Comparison of ENCODE assay signal across 8 cellular contexts in genomic region chr1:7784492-7785071, GRCh38. TPM values are rescaled to one million over a fixed set of nuclear protein-coding genes. Genes with fewer than 3 reads are reported as not detected.
DNase-seq lines count a peak whose midpoint lies in the region; ATAC-seq, FAIRE-seq and TF ChIP-seq lines count a peak whose summit lies in the region.

No MANE protein-coding gene starts in this region.

- H3K36me3 ChIP-seq in bronchial epithelial cell (ENCODE audit: control insufficient read depth, insufficient read depth, low read length) (no peaks in the 10 kb centered on the region), liver (ENCODE audit: control insufficient read depth in 4 of 4, insufficient read depth in 3 of 4, low read depth in 1 of 4, low read length in 3 of 4) (peaks cover 3 to 29% (median 28%) of the 10 kb centered on the region in 4 donors), thymus (ENCODE audit: control insufficient read depth, insufficient read depth) (peaks cover 7% of the 10 kb centered on the region)

- TF ChIP-seq RAD21 in liver (IDR thresholded peaks at IDR 0.05), result no peak

- H3K9me3 ChIP-seq in liver (ENCODE audit: control insufficient read depth in 4 of 4, low read length in 3 of 4), result no peaks in the 10 kb centered on the region
- no peaks in the 10 kb centered on the region for H3K9me3 ChIP-seq in thymus (ENCODE audit: control insufficient read depth)

- H3K4me3 Mint-ChIP-seq in activated CD4-positive, alpha-beta T cell treated with anti-CD3 and anti-CD28 coated beads, Interleukin-2, amount 10 ng/mL, durations not matched to agents 7 days and 5 days, result peak overlapping the region; percentile 57

- POLR2A ChIA-PET in activated CD4-positive, alpha-beta T cell treated with anti-CD3 and anti-CD28 coated beads, Interleukin-2, amount 10 ng/mL, durations not matched to agents 7 days and 5 days (lab: Charles Lee), result no interaction called here

- H3K4me3 ChIP-seq in bronchial epithelial cell (ENCODE audit: low read depth, low read length) (peak overlapping the region; percentile 47), liver (ENCODE audit: low read depth in 1 of 3, low read length in 3 of 3) (peak overlapping the region; percentile 43 to 75 (median 52)), thymus (ENCODE audit: low read length) (peak overlapping the region; percentile 83)

- TF ChIP-seq CTCF in bronchial epithelial cell (IDR thresholded peaks at IDR 0.05; ENCODE audit: insufficient read depth, low read length, severe bottlenecking) (no peak), liver (IDR thresholded peaks at IDR 0.05; ENCODE audit: low read depth, low read length, missing input control) (no peak)

- peaks cover 29% of the 10 kb centered on the region for H3K4me1 Mint-ChIP-seq in activated CD4-positive, alpha-beta T cell treated with anti-CD3 and anti-CD28 coated beads, Interleukin-2, amount 10 ng/mL, durations not matched to agents 7 days and 5 days

- H3K27me3 ChIP-seq in bronchial epithelial cell (ENCODE audit: control insufficient read depth, insufficient read depth, low read length) (no peaks in the 10 kb centered on the region), liver (ENCODE audit: control insufficient read depth in 4 of 4, insufficient read depth in 4 of 4, low read length in 3 of 4) (no peaks in the 10 kb centered on the region), thymus (ENCODE audit: control insufficient read depth, insufficient read depth) (peaks cover 2% of the 10 kb centered on the region)

- no peak for ATAC-seq in HG03457 (IDR thresholded peaks at IDR 0.05; ENCODE audit: unreplicated experiment)

- H3K27me3 Mint-ChIP-seq in activated CD4-positive, alpha-beta T cell treated with anti-CD3 and anti-CD28 coated beads, Interleukin-2, amount 10 ng/mL, durations not matched to agents 7 days and 5 days, result peaks cover 3% of the 10 kb centered on the region

- peak overlapping the region; percentile 59 to 77 for H3K9ac ChIP-seq in liver (ENCODE audit: low read depth in 1 of 2, low read length in 2 of 2)

- H3K4me1 ChIP-seq in liver (ENCODE audit: control insufficient read depth in 4 of 4, insufficient read depth in 4 of 4, low read length in 3 of 4) (peaks cover 0 to 42% (median 31%) of the 10 kb centered on the region in 4 donors), thymus (ENCODE audit: control insufficient read depth, insufficient read depth, low read length) (peaks cover 3% of the 10 kb centered on the region)

- H3K27ac ChIP-seq in liver (ENCODE audit: low read depth in 1 of 2, low read length in 2 of 2), result peak overlapping the region; percentile 77 to 86
- H3K27ac ChIP-seq in thymus (ENCODE audit: low read depth), result no peak overlapping the region

- no peak for FAIRE-seq in bronchial epithelial cell (lab: Jason Lieb, UNC)

- 19% methylated on average over 52 of the region's 52 CpGs for WGBS in liver
- WGBS in thymus, result 59% methylated on average over 52 of the region's 52 CpGs

- peaks cover 9% of the 10 kb centered on the region for H3K36me3 Mint-ChIP-seq in activated CD4-positive, alpha-beta T cell treated with anti-CD3 and anti-CD28 coated beads, Interleukin-2, amount 10 ng/mL, durations not matched to agents 7 days and 5 days (ENCODE audit: low read depth)

- H3K9me3 Mint-ChIP-seq in activated CD4-positive, alpha-beta T cell treated with anti-CD3 and anti-CD28 coated beads, Interleukin-2, amount 10 ng/mL, durations not matched to agents 7 days and 5 days, result peaks cover 2% of the 10 kb centered on the region

- DNase-seq in activated CD4-positive, alpha-beta T cell treated with anti-CD3 and anti-CD28 coated beads, Interleukin-2, amount 10 ng/mL, durations not matched to agents 7 days and 5 days, result no peak
- DNase-seq in activated CD4-positive, alpha-beta T cell treated with anti-CD3 and anti-CD28 coated beads, Interleukin-2, amount 50 U/mL, for 1 hour, result no peak
- DNase-seq in bronchial epithelial cell (ENCODE audit: low read depth), result no peak
- DNase-seq in NCI-H1930 (lab: John Stamatoyannopoulos, UW), result no peak
- no peak for DNase-seq in central memory CD4-positive, alpha-beta T cell

- CTCF ChIA-PET in activated CD4-positive, alpha-beta T cell treated with anti-CD3 and anti-CD28 coated beads, Interleukin-2, amount 10 ng/mL, durations not matched to agents 7 days and 5 days (lab: Charles Lee), result no interaction called here

- no peak overlapping the region for H3K27ac Mint-ChIP-seq in activated CD4-positive, alpha-beta T cell treated with anti-CD3 and anti-CD28 coated beads, Interleukin-2, amount 10 ng/mL, durations not matched to agents 7 days and 5 days

TF ChIP-seq in liver, 16 proteins besides CTCF, POLR2A, EP300 and RAD21:
- TF ChIP-seq GABPA (IDR thresholded peaks at IDR 0.05 in 1 of 2, conservative IDR thresholded peaks at IDR 0.05 in 1 of 2) (no peak), HNF4A (conservative IDR thresholded peaks at IDR 0.05) (peak; percentile 4 to 19), REST (IDR thresholded peaks at IDR 0.05) (peak; percentile 34), YY1 (IDR thresholded peaks at IDR 0.05) (peak; percentile 17), RXRA (IDR thresholded peaks at IDR 0.05) (peak in 1 of 2 donors; percentile 19), NR2F2 (IDR thresholded peaks at IDR 0.05) (no peak)

RNA-seq across cellular contexts. Expression of gene PER3, which starts 0.5 kb away (rescaled TPM):
- total RNA-seq in activated CD4-positive, alpha-beta T cell treated with anti-CD3 and anti-CD28 coated beads, Interleukin-2, amount 10 ng/mL, durations not matched to agents 7 days and 5 days, result 1 to 10 TPM; 1.6 to 2.1 TPM
- total RNA-seq in bronchial epithelial cell (4.5 and 6.8 TPM in 2 replicates), liver (10 to 100 TPM in 1 of 2 donors, 1 to 10 TPM in 1; 5.4 to 21.0 TPM)
- polyA plus RNA-seq in liver (1 to 10 TPM; 3.3 to 7.0 TPM), thymus (4.4 TPM)

RNA-seq across cellular contexts. Expression of gene VAMP3, which starts 13.5 kb away (rescaled TPM):
- 10 to 100 TPM; 38.2 to 41.0 TPM for total RNA-seq in activated CD4-positive, alpha-beta T cell treated with anti-CD3 and anti-CD28 coated beads, Interleukin-2, amount 10 ng/mL, durations not matched to agents 7 days and 5 days
- total RNA-seq in bronchial epithelial cell, result 50.2 and 51.3 TPM in 2 replicates
- 10 to 100 TPM; 29.5 to 38.4 TPM for total RNA-seq in liver
- 10 to 100 TPM; 17.4 to 22.2 TPM for polyA plus RNA-seq in liver
- 55.6 TPM for polyA plus RNA-seq in thymus
